Comparison of ENCODE assay signal across 1 cellular context in genomic region chr5:93267736-93268135, GRCh38.
TF ChIP-seq lines count a peak whose summit lies in the region.

No MANE protein-coding gene starts in this region.

TF ChIP-seq in IMR-90, 13 proteins besides CTCF, POLR2A, EP300 and RAD21 (continued from another document):
- TF ChIP-seq RCOR1 (IDR thresholded peaks at IDR 0.05; ENCODE audit: insufficient replicate concordance, low read length), result no peak
- TF ChIP-seq MAZ (IDR thresholded peaks at IDR 0.05; ENCODE audit: borderline replicate concordance, low read depth, low read length), result no peak
- TF ChIP-seq MAFK (IDR thresholded peaks at IDR 0.05; ENCODE audit: low read depth, low read length), result no peak
- no peak for TF ChIP-seq CEBPB (IDR thresholded peaks at IDR 0.05; ENCODE audit: low read depth, low read length)
- TF ChIP-seq CHD1 (IDR thresholded peaks at IDR 0.05; ENCODE audit: low read depth, low read length), result no peak
